12 cellular contexts compared by ENCODE assay signal in genomic region chr20:54017846-54018245, GRCh38. TPM values are rescaled to one million over a fixed set of nuclear protein-coding genes. Genes with fewer than 3 reads are reported as not detected.
DNase-seq lines count a peak whose midpoint lies in the region; ATAC-seq and TF ChIP-seq lines count a peak whose summit lies in the region.
"Had no signal": no experiment of that assay in that cellular context is flagged by ENCODE, and none has a peak within 500 bp of the region (broad histone marks: within the 10 kb centered on the region; RNA-seq: fewer than 3 reads in every experiment).

No MANE protein-coding gene starts in this region.

- H3K27me3 ChIP-seq in adipocyte (replicated peaks; ENCODE audit: control insufficient read depth, insufficient read depth, low read length): no peaks in the 10 kb centered on the region
- no peaks in the 10 kb centered on the region for H3K27me3 ChIP-seq in adrenal gland

- ATAC-seq in GM19468 (IDR thresholded peaks at IDR 0.05; ENCODE audit: extremely low read depth, unreplicated experiment) (peak; percentile 61), HG03108 (IDR thresholded peaks at IDR 0.05; ENCODE audit: unreplicated experiment) (peak; percentile 87)
- ATAC-seq: activated T-cell treated with anti-CD3 and anti-CD28 coated beads, Interleukin-2, amount 50 U/mL, for 4 hours had no signal

- H3K4me1 ChIP-seq in adipocyte (ENCODE audit: control insufficient read depth, insufficient read depth, low read length) (peaks cover 29% of the 10 kb centered on the region), adrenal gland (replicated peaks in 1 of 2) (no peaks in the 10 kb centered on the region)

- peak overlapping the region; percentile 9 for H3K4me3 ChIP-seq in adipocyte (ENCODE audit: low read length)
- H3K4me3 ChIP-seq in adrenal gland: no peak overlapping the region

- TF ChIP-seq POLR2A in adrenal gland (IDR thresholded peaks at IDR 0.05): no peak

- WGBS in adrenal gland, 4 donors: 44 to 66% (median 51%) methylated on average over 4 of the region's 4 CpGs

- TF ChIP-seq CTCF in GM13976 (IDR thresholded peaks at IDR 0.05; ENCODE audit: borderline replicate concordance, control extremely low read depth, extremely low read depth, insufficient read depth, missing control alignments) (no peak), adrenal gland (IDR thresholded peaks at IDR 0.05) (no peak)

- no peak overlapping the region for H3K27ac ChIP-seq in adrenal gland

- in situ Hi-C loops in GM13976 (cut with MboI; ENCODE audit: low sequenced_read_pairs, unreplicated experiment): no loop called here

- no peak overlapping the region for H3K9ac ChIP-seq in adipocyte (ENCODE audit: low read length)

- no peaks in the 10 kb centered on the region for H3K9me3 ChIP-seq in adipocyte (ENCODE audit: control insufficient read depth, low read length)
- H3K9me3 ChIP-seq in adrenal gland (replicated peaks in 1 of 3): no peaks in the 10 kb centered on the region

- DNase-seq in GM13976 (ENCODE audit: low spot score) (peak; percentile 60), adipocyte (ENCODE audit: low read depth) (no peak), adrenal gland (no peak), AG08396 (ENCODE audit: low spot score) (no peak), activated T-cell treated with anti-CD3 and anti-CD28 coated beads for 4 hours (no peak), Kasumi-1 (lab: John Stamatoyannopoulos, UW) (no peak)
- DNase-seq: activated T-cell treated with anti-CD3 and anti-CD28 coated beads, Interleukin-2, amount 50 U/mL, for 4 hours; Calu3; effector memory CD4-positive, alpha-beta T cell had no signal

- intact Hi-C loops in adrenal gland (cut with DNase I): no loop called here

- H3K36me3 ChIP-seq in adipocyte (ENCODE audit: control insufficient read depth, insufficient read depth, low read length, severe bottlenecking) (no peaks in the 10 kb centered on the region), adrenal gland (replicated peaks in 1 of 2) (no peaks in the 10 kb centered on the region)

RNA-seq across cellular contexts. Expression of gene BCAS1, which starts 52.5 kb away (rescaled TPM):
- total RNA-seq in adrenal gland: under 1 TPM in 1 of 8 donors, not detected in 7; 0.11 TPM
- polyA plus RNA-seq in adrenal gland: under 1 TPM; 0.07 to 0.80 (median 0.13) TPM
- polyA plus RNA-seq: keratinocyte had no signal
